ENCODE assay signal across 1 cellular context in genomic region chr10:92699193-92699517, GRCh38.
TF ChIP-seq lines count a peak whose summit lies in the region.

No MANE protein-coding gene starts in this region.

TF ChIP-seq in GM23338, 12 proteins besides CTCF, POLR2A, EP300 and RAD21 (continued from another document):
- TF ChIP-seq ZNF462 (CRISPR knock-in tag; IDR thresholded peaks at IDR 0.05) (no peak), EZH2 (IDR thresholded peaks at IDR 0.05; ENCODE audit: low read depth, unreplicated experiment) (no peak), CREB1 (CRISPR knock-in tag; IDR thresholded peaks at IDR 0.05; ENCODE audit: low read depth) (no peak), STAT1 (IDR thresholded peaks at IDR 0.05; ENCODE audit: unreplicated experiment) (no peak), EZH2phosphoT487 (IDR thresholded peaks at IDR 0.05; ENCODE audit: unreplicated experiment) (no peak), NANOG (IDR thresholded peaks at IDR 0.05; ENCODE audit: borderline replicate concordance) (no peak), ETS1 (IDR thresholded peaks at IDR 0.05) (no peak), ZNF331 (CRISPR knock-in tag; IDR thresholded peaks at IDR 0.05; ENCODE audit: low read depth) (no peak), ZNF114 (CRISPR knock-in tag; IDR thresholded peaks at IDR 0.05) (no peak), JUNB (IDR thresholded peaks at IDR 0.05; ENCODE audit: unreplicated experiment) (no peak)
